ENCODE assay signal across 8 cellular contexts in genomic region chr12:120228291-120229070, GRCh38. TPM values are rescaled to one million over a fixed set of nuclear protein-coding genes. Genes with fewer than 3 reads are reported as not detected.
A peak's percentile ranks its signal among the peaks of the same experiment; 100 is the strongest.
DNase-seq lines count a peak whose midpoint lies in the region; ATAC-seq and TF ChIP-seq lines count a peak whose summit lies in the region.

No MANE protein-coding gene starts in this region.

- H3K4me1 ChIP-seq in CD8-positive, alpha-beta memory T cell (ENCODE audit: insufficient read depth, low read length): peaks cover 81% of the 10 kb centered on the region

- peaks cover 79 to 84% (median 80%) of the 10 kb centered on the region in 3 donors for H3K4me1 Mint-ChIP-seq in CD8-positive, alpha-beta memory T cell
- peaks cover 65% of the 10 kb centered on the region for H3K4me1 Mint-ChIP-seq in activated T-helper 2 cell treated with anti-CD3 and anti-CD28 coated beads, Interferon-gamma antibody, Interleukin-2, Interleukin-4, amounts not matched to agents 10 μg/mL and 5 μg/mL and 100 μg/mL, durations not matched to agents 14 hours and 24 hours and 36 hours (ENCODE audit: low read depth)
- peaks cover 86 to 95% of the 10 kb centered on the region in 2 donors for H3K4me1 Mint-ChIP-seq in natural killer cell

- H3K4me3 Mint-ChIP-seq in CD8-positive, alpha-beta memory T cell: peak overlapping the region; percentile 38 to 88 (median 71)
- peak overlapping the region; percentile 24 for H3K4me3 Mint-ChIP-seq in activated T-helper 2 cell treated with anti-CD3 and anti-CD28 coated beads, Interferon-gamma antibody, Interleukin-2, Interleukin-4, amounts not matched to agents 10 μg/mL and 5 μg/mL and 100 μg/mL, durations not matched to agents 14 hours and 24 hours and 36 hours (ENCODE audit: low read depth)
- peak overlapping the region; percentile 89 for H3K4me3 Mint-ChIP-seq in natural killer cell

- peak overlapping the region; percentile 70 for H3K27ac ChIP-seq in CD8-positive, alpha-beta memory T cell (ENCODE audit: low read depth, low read length)

- intact Hi-C loops in activated T-helper 2 cell treated with anti-CD3 and anti-CD28 coated beads, Interferon-gamma antibody, Interleukin-2, Interleukin-4, amounts not matched to agents 10 μg/mL and 5 μg/mL and 100 μg/mL, durations not matched to agents 14 hours and 24 hours and 36 hours (cut with micrococcal nuclease): loop anchor here (1.0 kb wide), 1 partner anchor 38 kb away; no protein-coding TSS in a partner anchor
- intact Hi-C loops in natural killer cell (cut with micrococcal nuclease): loop anchor here (1.0 kb wide), 1 partner anchor 37 kb away; the partner anchor contains the start of gene PXN

- peaks cover 0 to 1% of the 10 kb centered on the region in 2 donors for H3K27me3 Mint-ChIP-seq in CD8-positive, alpha-beta memory T cell
- H3K27me3 Mint-ChIP-seq in activated T-helper 2 cell treated with anti-CD3 and anti-CD28 coated beads, Interferon-gamma antibody, Interleukin-2, Interleukin-4, amounts not matched to agents 10 μg/mL and 5 μg/mL and 100 μg/mL, durations not matched to agents 14 hours and 24 hours and 36 hours (ENCODE audit: low read depth): no peaks in the 10 kb centered on the region
- no peaks in the 10 kb centered on the region for H3K27me3 Mint-ChIP-seq in natural killer cell (ENCODE audit: low read depth in 2 of 2)

- no peaks in the 10 kb centered on the region for H3K9me3 ChIP-seq in CD8-positive, alpha-beta memory T cell (ENCODE audit: low read length)

- H3K4me3 ChIP-seq in CD8-positive, alpha-beta memory T cell (ENCODE audit: low read length): peak overlapping the region; percentile 48
- no peak overlapping the region for H3K4me3 ChIP-seq in LNCaP clone FGC (ENCODE audit: low read depth, low read length)

- no peaks in the 10 kb centered on the region for H3K9me3 Mint-ChIP-seq in CD8-positive, alpha-beta memory T cell
- H3K9me3 Mint-ChIP-seq in activated T-helper 2 cell treated with anti-CD3 and anti-CD28 coated beads, Interferon-gamma antibody, Interleukin-2, Interleukin-4, amounts not matched to agents 10 μg/mL and 5 μg/mL and 100 μg/mL, durations not matched to agents 14 hours and 24 hours and 36 hours: no peaks in the 10 kb centered on the region
- H3K9me3 Mint-ChIP-seq in natural killer cell: no peaks in the 10 kb centered on the region

- POLR2A ChIA-PET in CD8-positive, alpha-beta memory T cell (lab: Charles Lee): interaction anchor here (0.6 to 6.7 kb wide), 8 partner anchors 22 to 89 kb away, joined by 3 to 101 read pairs (median 4); partner anchors contain the start of genes PXN, RNU4-1, RNU4-2 and RPLP0

- ATAC-seq in GM21528 (IDR thresholded peaks at IDR 0.05; ENCODE audit: low FRiP score, unreplicated experiment) (peak; percentile 67), natural killer cell (peak; percentile 69 to 90 (median 82))

- H3K36me3 Mint-ChIP-seq in CD8-positive, alpha-beta memory T cell: peaks cover 0 to 30% (median 3%) of the 10 kb centered on the region in 3 donors
- H3K36me3 Mint-ChIP-seq in activated T-helper 2 cell treated with anti-CD3 and anti-CD28 coated beads, Interferon-gamma antibody, Interleukin-2, Interleukin-4, amounts not matched to agents 10 μg/mL and 5 μg/mL and 100 μg/mL, durations not matched to agents 14 hours and 24 hours and 36 hours (ENCODE audit: low read depth): peaks cover 7% of the 10 kb centered on the region
- H3K36me3 Mint-ChIP-seq in natural killer cell: no peaks in the 10 kb centered on the region

- H3K27me3 ChIP-seq in CD8-positive, alpha-beta memory T cell (ENCODE audit: insufficient read depth, low read length, poor library complexity, severe bottlenecking): no peaks in the 10 kb centered on the region

- CTCF ChIA-PET in CD8-positive, alpha-beta memory T cell (lab: Charles Lee): interaction anchor here (0.7 to 16.4 kb wide), 22 partner anchors 10 to 111 kb away, joined by 3 to 727 read pairs (median 4); partner anchors contain the start of genes PXN, RAB35, RNU4-1 and RNU4-2

- peaks cover 19% of the 10 kb centered on the region for H3K36me3 ChIP-seq in CD8-positive, alpha-beta memory T cell (ENCODE audit: insufficient read depth, low read length)

- DNase-seq in CD8-positive, alpha-beta memory T cell: peak; percentile 81 to 91 (median 83)
- DNase-seq in LNCaP clone FGC (ENCODE audit: low read depth) (peak; percentile 45), RKO (ENCODE audit: low spot score) (peak; percentile 77), fibroblast of peridontal ligament (ENCODE audit: extremely low read depth) (peak; percentile 82), natural killer cell (peak; percentile 85)
- DNase-seq in activated T-helper 2 cell treated with anti-CD3 and anti-CD28 coated beads, Interferon-gamma antibody, Interleukin-2, Interleukin-4, amounts not matched to agents 10 μg/mL and 5 μg/mL and 100 μg/mL, durations not matched to agents 14 hours and 24 hours and 36 hours (ENCODE audit: low spot score): peak; percentile 79
- DNase-seq in stimulated activated naive CD4-positive, alpha-beta T cell (lab: John Stamatoyannopoulos, UW): peak; percentile 69 to 89 (median 86)

- peak; percentile 100 for TF ChIP-seq CTCF in LNCaP clone FGC (IDR thresholded peaks at IDR 0.05; ENCODE audit: control insufficient read depth, extremely low read depth, insufficient read depth)
- peak; percentile 94 for TF ChIP-seq CTCF in natural killer cell (IDR thresholded peaks at IDR 0.05)

- H3K27ac Mint-ChIP-seq in CD8-positive, alpha-beta memory T cell: peak overlapping the region; percentile 43 to 94 (median 86)
- H3K27ac Mint-ChIP-seq in activated T-helper 2 cell treated with anti-CD3 and anti-CD28 coated beads, Interferon-gamma antibody, Interleukin-2, Interleukin-4, amounts not matched to agents 10 μg/mL and 5 μg/mL and 100 μg/mL, durations not matched to agents 14 hours and 24 hours and 36 hours: peak overlapping the region; percentile 71
- peak overlapping the region; percentile 76 to 84 for H3K27ac Mint-ChIP-seq in natural killer cell

RNA-seq across cellular contexts. Expression of gene RPLP0, which starts 27.6 kb away (rescaled TPM):
- total RNA-seq in CD8-positive, alpha-beta memory T cell: 1,000 to 10,000 TPM; 4,137 to 4,308 TPM
- polyA plus RNA-seq in CD8-positive, alpha-beta memory T cell: 1,675 TPM
- 2,950 and 3,019 TPM in 2 replicates for total RNA-seq in activated T-helper 2 cell treated with anti-CD3 and anti-CD28 coated beads, Interferon-gamma antibody, Interleukin-2, Interleukin-4, amounts not matched to agents 10 μg/mL and 5 μg/mL and 100 μg/mL, durations not matched to agents 14 hours and 24 hours and 36 hours
- total RNA-seq in natural killer cell: 100 to 1,000 TPM; 587 to 791 (median 689) TPM

RNA-seq across cellular contexts. Expression of gene GCN1, which starts 34.0 kb away (rescaled TPM):
- total RNA-seq in CD8-positive, alpha-beta memory T cell: 100 to 1,000 TPM; 150 to 157 TPM
- 30.0 TPM for polyA plus RNA-seq in CD8-positive, alpha-beta memory T cell
- 165 and 176 TPM in 2 replicates for total RNA-seq in activated T-helper 2 cell treated with anti-CD3 and anti-CD28 coated beads, Interferon-gamma antibody, Interleukin-2, Interleukin-4, amounts not matched to agents 10 μg/mL and 5 μg/mL and 100 μg/mL, durations not matched to agents 14 hours and 24 hours and 36 hours
- 100 to 1,000 TPM; 119 to 141 (median 120) TPM for total RNA-seq in natural killer cell

RNA-seq across cellular contexts. Expression of gene PXN, which starts 37.0 kb away (rescaled TPM):
- total RNA-seq in CD8-positive, alpha-beta memory T cell: 10 to 100 TPM; 33.7 to 35.9 TPM
- 146 TPM for polyA plus RNA-seq in CD8-positive, alpha-beta memory T cell
- 44.4 and 45.4 TPM in 2 replicates for total RNA-seq in activated T-helper 2 cell treated with anti-CD3 and anti-CD28 coated beads, Interferon-gamma antibody, Interleukin-2, Interleukin-4, amounts not matched to agents 10 μg/mL and 5 μg/mL and 100 μg/mL, durations not matched to agents 14 hours and 24 hours and 36 hours
- 100 to 1,000 TPM; 436 to 504 (median 478) TPM for total RNA-seq in natural killer cell

Comparison
In these comparisons a context has a peak if more than half of its experiments do, and no peak if none do; other contexts are left out.
1. H3K4me3 Mint-ChIP-seq: peak in every context shown above with its lines; median percentile 89 in natural killer cell; 71 in CD8-positive, alpha-beta memory T cell; 24 in activated T-helper 2 cell treated with anti-CD3 and anti-CD28 coated beads, Interferon-gamma antibody, Interleukin-2, Interleukin-4, amounts not matched to agents 10 μg/mL and 5 μg/mL and 100 μg/mL, durations not matched to agents 14 hours and 24 hours and 36 hours.